ENCODE assay signal across 9 cellular contexts in the genomic region with DNA sequence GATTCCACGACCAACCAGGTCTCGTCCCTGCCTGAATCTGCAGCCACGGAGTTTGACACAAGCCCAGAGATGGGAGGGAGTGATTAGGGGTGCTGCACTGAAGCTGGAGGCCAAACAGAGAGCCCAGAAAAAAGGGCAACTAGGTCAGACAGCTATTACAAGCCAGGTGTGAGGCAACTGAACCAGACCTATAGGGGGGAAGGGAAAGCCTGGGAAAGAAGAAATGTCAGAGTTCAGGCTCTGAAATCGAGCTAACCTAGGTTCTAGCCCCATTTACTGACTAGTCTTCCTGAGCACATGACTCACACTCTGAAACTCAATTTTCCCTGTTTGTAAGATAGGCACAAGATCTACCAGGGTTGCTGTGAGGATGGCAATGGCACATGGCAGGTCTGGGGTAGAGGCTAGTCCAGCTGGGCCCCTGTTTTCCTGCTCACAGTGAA. TPM values are rescaled to one million over a fixed set of nuclear protein-coding genes. Genes with fewer than 3 reads are reported as not detected.
DNase-seq lines count a peak whose midpoint lies in the region; ATAC-seq and TF ChIP-seq lines count a peak whose summit lies in the region.
"Had no signal": no experiment of that assay in that cellular context is flagged by ENCODE, and none has a peak within 500 bp of the region (broad histone marks: within the 10 kb centered on the region; RNA-seq: fewer than 3 reads in every experiment).

No MANE protein-coding gene starts in this region.

- H3K9ac ChIP-seq in PC-3 (ENCODE audit: low read length) = peak overlapping the region; percentile 91

- peaks cover 5% of the 10 kb centered on the region for H3K36me3 Mint-ChIP-seq in effector memory CD8-positive, alpha-beta T cell (ENCODE audit: insufficient read depth)
- peaks cover 45% of the 10 kb centered on the region for H3K36me3 Mint-ChIP-seq in nephron progenitor cell (ENCODE audit: low read depth)

- peaks cover 20 to 21% of the 10 kb centered on the region in 2 donors for H3K4me1 Mint-ChIP-seq in effector memory CD8-positive, alpha-beta T cell (ENCODE audit: low read depth in 2 of 2)
- peaks cover 50% of the 10 kb centered on the region for H3K4me1 Mint-ChIP-seq in nephron progenitor cell

- peaks cover 16% of the 10 kb centered on the region for H3F3A ChIP-seq in PC-3 (ENCODE audit: low read length, unreplicated experiment)

- no peaks in the 10 kb centered on the region for H3K27me3 ChIP-seq in GM06990 (replicated peaks; ENCODE audit: control insufficient read depth, insufficient read depth, low read length)
- H3K27me3 ChIP-seq in PC-3 (ENCODE audit: low read length) = no peaks in the 10 kb centered on the region

- ATAC-seq in PC-3 = no peak
- no peak for ATAC-seq in effector memory CD8-positive, alpha-beta T cell (replicated peaks)
- no peak for ATAC-seq in HG02678 (IDR thresholded peaks at IDR 0.05; ENCODE audit: unreplicated experiment)
- ATAC-seq in HG02798 (IDR thresholded peaks at IDR 0.05; ENCODE audit: poor library complexity, unreplicated experiment) = no peak

- POLR2A ChIA-PET in PC-3 (lab: Charles Lee; ENCODE audit: unreplicated experiment) = interaction anchor here (0.6 kb wide), 2 partner anchors 11 to 91 kb away, joined by 5 to 8 read pairs; no protein-coding TSS in a partner anchor

- H3K4me1 ChIP-seq in PC-3 (ENCODE audit: insufficient read depth, low read length) = peaks cover 56% of the 10 kb centered on the region

- H3K9me3 ChIP-seq in PC-3 (ENCODE audit: low read length) = no peaks in the 10 kb centered on the region

- H3K9me2 ChIP-seq in PC-3 (replicated peaks; ENCODE audit: low read length) = no peaks in the 10 kb centered on the region

- H3K4me3 ChIP-seq in GM06990 (replicated peaks; ENCODE audit: low read depth, low read length) = peak overlapping the region; percentile 99
- peak overlapping the region; percentile 90 for H3K4me3 ChIP-seq in PC-3 (ENCODE audit: low read length)

- H3K27me3 Mint-ChIP-seq in effector memory CD8-positive, alpha-beta T cell = peaks cover 0 to 21% of the 10 kb centered on the region in 2 donors
- peaks cover 8% of the 10 kb centered on the region for H3K27me3 Mint-ChIP-seq in nephron progenitor cell (ENCODE audit: low read depth, poor library complexity)

- intact Hi-C loops in PC-3 (cut with micrococcal nuclease) = no loop called here

- peaks cover 23% of the 10 kb centered on the region; the same call in 1 of the 2 replicates for H4K20me1 ChIP-seq in PC-3 (ENCODE audit: low read length)

- DNase-seq in GM06990 (ENCODE audit: extremely low read depth, insufficient read length) = no peak
- DNase-seq in PC-3 = peak; percentile 22
- DNase-seq in effector memory CD8-positive, alpha-beta T cell = no peak
- DNase-seq in nephron progenitor cell = no peak
- DNase-seq in DMS79 treated with DMSO at 0.1 percent for 48 hours (lab: John Stamatoyannopoulos, UW) = no peak
- no peak for DNase-seq in NCI-H1436 (lab: John Stamatoyannopoulos, UW)
- DNase-seq: stimulated activated CD4-positive, alpha-beta T cell treated with anti-CD3 and anti-CD28 coated beads, Interleukin-4, amount 100 ng/mL, for 24 hours had no signal

- H3K4me3 Mint-ChIP-seq in effector memory CD8-positive, alpha-beta T cell = peak overlapping the region; percentile 84 to 97
- peak overlapping the region; percentile 97 for H3K4me3 Mint-ChIP-seq in nephron progenitor cell

- CTCF ChIA-PET in PC-3 (lab: Charles Lee) = interaction anchor here (0.6 kb wide), 1 partner anchor 60 kb away, joined by 3 read pairs; no protein-coding TSS in a partner anchor

- peaks cover 62% of the 10 kb centered on the region for H3K79me2 ChIP-seq in PC-3 (ENCODE audit: low read length)

- TF ChIP-seq CTCF in GM06990 (IDR thresholded peaks at IDR 0.05; ENCODE audit: insufficient read depth, low read length, poor library complexity, severe bottlenecking) (no peak), PC-3 (conservative IDR thresholded peaks at IDR 0.05; ENCODE audit: low read depth, low read length) (no peak), nephron progenitor cell (IDR thresholded peaks at IDR 0.05) (no peak)

- peak overlapping the region; percentile 89 for H3K4me2 ChIP-seq in PC-3 (ENCODE audit: low read length)

- peak overlapping the region; percentile 96 for H3K27ac ChIP-seq in PC-3 (ENCODE audit: low read length)

- no TSS peak for BruUV-seq in PC-3 (replicated peaks; lab: Mats Ljungman, UMichigan)

- no peaks in the 10 kb centered on the region for H3K9me3 Mint-ChIP-seq in effector memory CD8-positive, alpha-beta T cell
- peaks cover 13% of the 10 kb centered on the region for H3K9me3 Mint-ChIP-seq in nephron progenitor cell

- peak overlapping the region in 1 of 2 donors; percentile 57 for H3K27ac Mint-ChIP-seq in effector memory CD8-positive, alpha-beta T cell
- H3K27ac Mint-ChIP-seq in nephron progenitor cell = peak overlapping the region; percentile 10

- H2AFZ ChIP-seq in PC-3 (ENCODE audit: low read length) = no peak overlapping the region

- peaks cover 6% of the 10 kb centered on the region for H3K36me3 ChIP-seq in GM06990 (ENCODE audit: control insufficient read depth, insufficient read depth, low read length)
- peaks cover 27% of the 10 kb centered on the region for H3K36me3 ChIP-seq in PC-3 (ENCODE audit: low read depth, low read length)

RNA-seq across cellular contexts. Expression of gene DHCR24, which starts 1.7 kb away (rescaled TPM):
- total RNA-seq in PC-3 (2014; rRNA removed) = 166 TPM in 2 replicates
